ENCODE assay signal across 1 cellular context in the genomic region with DNA sequence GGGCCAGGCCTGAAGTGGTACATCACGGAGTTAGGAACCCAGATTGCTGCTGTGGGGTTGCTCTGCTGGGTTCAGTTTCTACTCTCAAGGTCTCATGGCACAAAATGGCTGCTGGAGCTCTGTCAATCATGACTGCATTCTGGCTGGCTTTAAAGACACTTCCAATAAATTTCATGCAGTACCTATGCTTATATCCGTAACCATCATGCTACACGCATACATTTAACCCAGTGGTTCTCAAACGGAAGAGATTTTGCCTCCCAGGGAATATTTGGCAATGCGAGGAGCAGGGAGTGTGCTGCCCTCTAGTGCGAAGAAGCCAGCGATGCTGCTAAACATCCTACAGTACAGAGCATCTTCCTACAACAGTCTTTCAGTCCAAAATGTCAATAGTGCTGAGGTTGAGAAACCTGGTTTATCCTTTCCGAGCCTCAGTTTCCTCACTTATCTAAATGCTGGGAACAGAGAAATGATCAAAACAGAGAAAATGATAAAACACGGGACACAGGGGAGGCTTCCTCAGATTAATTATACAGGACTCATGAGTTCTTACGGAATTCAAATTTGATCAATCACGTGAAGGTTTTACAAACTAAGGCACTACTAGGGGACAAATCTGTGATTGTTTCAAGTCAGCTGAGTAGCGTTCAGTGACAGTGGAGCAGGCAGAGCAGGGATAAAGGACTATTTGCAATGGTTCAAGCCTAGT.
TF ChIP-seq lines count a peak whose summit lies in the region.

No MANE protein-coding gene starts in this region.

TF ChIP-seq in HCT116, 20 proteins besides CTCF, POLR2A, EP300 and RAD21 (continued from another document):
- no peak for TF ChIP-seq TCF7L2 (IDR thresholded peaks at IDR 0.05; ENCODE audit: borderline replicate concordance, extremely low read depth, insufficient read depth, insufficient read length)
- no peak for TF ChIP-seq ELF1 (IDR thresholded peaks at IDR 0.05; ENCODE audit: borderline replicate concordance, low read depth)
- TF ChIP-seq CBX3 (IDR thresholded peaks at IDR 0.05; ENCODE audit: low read depth): no peak
- TF ChIP-seq JUND (IDR thresholded peaks at IDR 0.05): no peak
- TF ChIP-seq EZH2phosphoT487 (IDR thresholded peaks at IDR 0.05; ENCODE audit: borderline replicate concordance): no peak
- TF ChIP-seq, protein P1, sequence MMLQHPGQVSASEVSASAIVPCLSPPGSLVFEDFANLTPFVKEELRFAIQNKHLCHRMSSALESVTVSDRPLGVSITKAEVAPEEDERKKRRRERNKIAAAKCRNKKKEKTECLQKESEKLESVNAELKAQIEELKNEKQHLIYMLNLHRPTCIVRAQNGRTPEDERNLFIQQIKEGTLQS (IDR thresholded peaks at IDR 0.05): no peak
- TF ChIP-seq EZH2 (IDR thresholded peaks at IDR 0.05): no peak
- TF ChIP-seq POLR2AphosphoS5 (IDR thresholded peaks at IDR 0.05; ENCODE audit: low read depth, low read length): no peak
